19 cellular contexts compared by ENCODE assay signal in the genomic region with DNA sequence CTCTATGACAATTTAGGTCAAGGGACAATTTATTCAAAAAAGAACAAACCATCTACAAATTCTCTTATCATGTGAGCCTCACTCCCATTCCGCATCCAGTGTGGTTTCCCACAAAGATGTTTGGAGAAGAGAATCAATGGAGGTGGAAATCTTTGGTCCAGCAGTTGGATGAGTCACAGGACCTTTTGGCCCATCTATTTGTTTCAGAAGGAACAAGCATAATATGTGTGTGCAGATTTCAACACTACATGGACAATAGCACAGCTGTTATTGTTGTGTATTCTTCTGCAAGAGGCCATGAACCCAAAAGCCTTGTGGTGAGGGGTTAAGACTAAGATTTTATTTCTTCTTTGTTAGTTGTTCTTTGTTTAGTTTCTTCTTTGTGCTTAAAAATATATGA. TPM values are rescaled to one million over a fixed set of nuclear protein-coding genes. Genes with fewer than 3 reads are reported as not detected.
A peak's percentile ranks its signal among the peaks of the same experiment; 100 is the strongest.
DNase-seq lines count a peak whose midpoint lies in the region; ATAC-seq, FAIRE-seq and TF ChIP-seq lines count a peak whose summit lies in the region.
"Had no signal": no experiment of that assay in that cellular context is flagged by ENCODE, and none has a peak within 500 bp of the region (broad histone marks: within the 10 kb centered on the region; RNA-seq: fewer than 3 reads in every experiment).

No MANE protein-coding gene starts in this region.

- H3K27me3 ChIP-seq in fibroblast of lung (ENCODE audit: control insufficient read depth, insufficient read depth, low read length) (no peaks in the 10 kb centered on the region), body of pancreas (no peaks in the 10 kb centered on the region)

- H3K4me3 ChIP-seq in fibroblast of lung (replicated peaks in 1 of 4; ENCODE audit: control extremely low read depth in 1 of 4, insufficient read depth in 1 of 4, low read depth in 3 of 4, low read length in 4 of 4) (no peak overlapping the region), body of pancreas (no peak overlapping the region)

- no peaks in the 10 kb centered on the region for H3K79me2 ChIP-seq in fibroblast of lung (ENCODE audit: control insufficient read depth, insufficient read depth, low read length)

- intact Hi-C loops in body of pancreas (cut with DNase I): no loop called here

- no peak for TF ChIP-seq POLR2A in H54 (IDR thresholded peaks at IDR 0.05; ENCODE audit: low read depth, low read length)
- TF ChIP-seq POLR2A in body of pancreas (IDR thresholded peaks at IDR 0.05): no peak

- no peak for TF ChIP-seq CTCF in fibroblast of lung (conservative IDR thresholded peaks at IDR 0.05 in 1 of 2, IDR thresholded peaks at IDR 0.05 in 1 of 2; ENCODE audit: low read depth in 1 of 2, low read length in 2 of 2)
- no peak for TF ChIP-seq CTCF in body of pancreas (IDR thresholded peaks at IDR 0.05)

- no peaks in the 10 kb centered on the region for H4K20me1 ChIP-seq in fibroblast of lung (ENCODE audit: control insufficient read depth, extremely low read depth, insufficient read depth, low read length)

- peak; percentile 6 for FAIRE-seq in H54 (lab: Jason Lieb, UNC)
- FAIRE-seq: RCC 7860 had no signal

- no peaks in the 10 kb centered on the region for H3K4me1 ChIP-seq in fibroblast of lung (ENCODE audit: control insufficient read depth, extremely low read depth, insufficient read depth, low read length)
- H3K4me1 ChIP-seq in body of pancreas: no peaks in the 10 kb centered on the region

- in situ Hi-C loops in SK-MEL-5 (cut with HindIII; ENCODE audit: low pct_unique_long_range_greater_than_20kb, low sequenced_read_pairs): no loop called here

- ATAC-seq in HG02798 (IDR thresholded peaks at IDR 0.05; ENCODE audit: poor library complexity, unreplicated experiment): no peak
- ATAC-seq in body of pancreas: no peak

- no peak overlapping the region for H3K27ac ChIP-seq in fibroblast of lung (ENCODE audit: insufficient read depth, low read length)
- no peak overlapping the region for H3K27ac ChIP-seq in body of pancreas
- H3K27ac ChIP-seq: KMS-11 had no signal

- H3K36me3 ChIP-seq in fibroblast of lung (ENCODE audit: control insufficient read depth, insufficient read depth, low read length) (no peaks in the 10 kb centered on the region), body of pancreas (replicated peaks in 1 of 2; ENCODE audit: insufficient read depth in 1 of 2, low read depth in 2 of 2) (no peaks in the 10 kb centered on the region)

- H2AFZ ChIP-seq in fibroblast of lung (ENCODE audit: low read length): no peak overlapping the region

- no peaks in the 10 kb centered on the region for H3K9me3 ChIP-seq in fibroblast of lung (ENCODE audit: control insufficient read depth, insufficient read depth, low read depth, low read length)
- no peaks in the 10 kb centered on the region for H3K9me3 ChIP-seq in body of pancreas

- DNase-seq in H54 (ENCODE audit: insufficient read length, low spot score) (no peak), SK-MEL-5 (ENCODE audit: low read depth, low spot score) (peak; percentile 50), fibroblast of lung (ENCODE audit: low read depth in 2 of 2) (peak; percentile 23 to 27), pulmonary artery endothelial cell (ENCODE audit: low read depth, low spot score) (peak; percentile 75), body of pancreas (no peak), activated gamma-delta T cell treated with Interleukin-2 at 50 U/mL for 16 hours (no peak)
- DNase-seq: ACHN; CD4-positive, CD25-positive, alpha-beta regulatory T cell; GOT3; HFFc6; MM.1S; NCI-H1417; NCI-H1930; NCI-H2171 treated with DMSO at 0.1 percent for 48 hours; NCI-H510A; SIG-M5 had no signal

- H3K9ac ChIP-seq in fibroblast of lung (ENCODE audit: insufficient read depth, low read length): no peak overlapping the region
- H3K9ac ChIP-seq: KMS-11 had no signal

- H3K4me2 ChIP-seq in fibroblast of lung (ENCODE audit: extremely low read depth, insufficient read depth, low read length): no peak overlapping the region
- H3K4me2 ChIP-seq: KMS-11 had no signal

- 74 to 83% methylated on average over 1 of the region's 1 CpG for WGBS in body of pancreas, 2 donors

RNA-seq across cellular contexts. Expression of gene OR5P3, which starts 38.8 kb away (rescaled TPM):
- not detected in 2 replicates for total RNA-seq in SK-MEL-5 (2014; rRNA removed; shearing (Covaris generic))
- not detected in 2 replicates for polyA plus RNA-seq in SK-MEL-5 (2015; cell fraction: cytosol; rRNA removed)
- not detected in 2 replicates for polyA plus RNA-seq in SK-MEL-5 (2015; cell fraction: nucleus; rRNA removed)
- not detected in 2 replicates for total RNA-seq in fibroblast of lung
- not detected in 2 replicates for polyA plus RNA-seq in fibroblast of lung
- polyA plus RNA-seq in fibroblast of lung (2012): not detected in 2 replicates
- polyA minus RNA-seq in fibroblast of lung (ENCODE audit: low replicate concordance): not detected in 2 replicates
- not detected in 2 replicates for total RNA-seq in pulmonary artery endothelial cell
- under 1 TPM in 1 of 2 donors, not detected in 1; 0.78 TPM for total RNA-seq in body of pancreas
- total RNA-seq: CD4-positive, CD25-positive, alpha-beta regulatory T cell; HFFc6 had no signal
- polyA plus RNA-seq: CD4-positive, CD25-positive, alpha-beta regulatory T cell had no signal

Comparison
In these comparisons a context has a peak if more than half of its experiments do, and no peak if none do; other contexts are left out.
1. DNase-seq: peak in SK-MEL-5 (single experiment), fibroblast of lung (2 of 2) and pulmonary artery endothelial cell (single experiment); none in H54 (single experiment), body of pancreas (0 of 4) and activated gamma-delta T cell treated with Interleukin-2 at 50 U/mL for 16 hours (single experiment).